Comparison of ENCODE assay signal across 8 cellular contexts in genomic region chr1:61056674-61057439, GRCh38. TPM values are rescaled to one million over a fixed set of nuclear protein-coding genes. Genes with fewer than 3 reads are reported as not detected.
A peak's percentile ranks its signal among the peaks of the same experiment; 100 is the strongest.
DNase-seq lines count a peak whose midpoint lies in the region; ATAC-seq and TF ChIP-seq lines count a peak whose summit lies in the region.

No MANE protein-coding gene starts in this region.

- peak overlapping the region; percentile 29 to 78 for H3K4me3 ChIP-seq in neuronal stem cell (ENCODE audit: low read length in 2 of 2)

- DNase-seq in NCI-H2196 (lab: John Stamatoyannopoulos, UW; ENCODE audit: unreplicated experiment) (peak; percentile 67), NCI-H2196 treated with DMSO at 0.1 percent for 48 hours (lab: John Stamatoyannopoulos, UW; ENCODE audit: unreplicated experiment) (no peak), NCI-H774 (lab: John Stamatoyannopoulos, UW) (peak; percentile 41), glutamatergic neuron (peak; percentile 40), neuronal stem cell (ENCODE audit: low spot score) (no peak), GM19240 (ENCODE audit: insufficient read length, low spot score) (no peak)

- H3K4me1 Mint-ChIP-seq in activated naive CD8-positive, alpha-beta T cell (ENCODE audit: low read depth), result peaks cover 27% of the 10 kb centered on the region
- peaks cover 9% of the 10 kb centered on the region for H3K4me1 Mint-ChIP-seq in glutamatergic neuron (ENCODE audit: low read depth, unreplicated experiment)

- peak overlapping the region; percentile 70 for H2AFZ ChIP-seq in neuronal stem cell (ENCODE audit: low read length)

- H3K4me1 ChIP-seq in neuronal stem cell (ENCODE audit: control insufficient read depth in 2 of 2, insufficient read depth in 1 of 2, low read depth in 1 of 2, low read length in 2 of 2), result peaks cover 0 to 1% of the 10 kb centered on the region in 2 donors

- ATAC-seq in HG03520 (IDR thresholded peaks at IDR 0.05; ENCODE audit: unreplicated experiment), result no peak

- H3K79me1 ChIP-seq in neuronal stem cell (ENCODE audit: low read depth, low read length), result no peaks in the 10 kb centered on the region

- no peak overlapping the region for H3K9ac ChIP-seq in neuronal stem cell (ENCODE audit: low read depth, low read length, poor library complexity)

- TF ChIP-seq CTCF in glutamatergic neuron (IDR thresholded peaks at IDR 0.05; ENCODE audit: partially characterized antibody, unreplicated experiment), result no peak

- peak overlapping the region; percentile 60 for H3K23ac ChIP-seq in neuronal stem cell (ENCODE audit: low read depth, low read length, poor library complexity)

- no peak overlapping the region for H2BK5ac ChIP-seq in neuronal stem cell (ENCODE audit: low read length)

- H4K8ac ChIP-seq in neuronal stem cell (ENCODE audit: low read depth, low read length), result no peak overlapping the region

- no peaks in the 10 kb centered on the region for H3K9me3 ChIP-seq in neuronal stem cell (replicated peaks in 1 of 2; ENCODE audit: control insufficient read depth in 2 of 2, insufficient read depth in 1 of 2, low read depth in 1 of 2, low read length in 2 of 2)

- H3K36me3 ChIP-seq in neuronal stem cell (replicated peaks in 1 of 2; ENCODE audit: control insufficient read depth in 2 of 2, insufficient read depth in 2 of 2, low read length in 2 of 2), result no peaks in the 10 kb centered on the region

- no peaks in the 10 kb centered on the region for H3K9me3 Mint-ChIP-seq in activated naive CD8-positive, alpha-beta T cell (ENCODE audit: low read depth)
- H3K9me3 Mint-ChIP-seq in glutamatergic neuron (ENCODE audit: unreplicated experiment), result peaks cover 1% of the 10 kb centered on the region

- no peak overlapping the region for H4K91ac ChIP-seq in neuronal stem cell (ENCODE audit: low read depth, low read length, poor library complexity)

- no peak overlapping the region for H3K14ac ChIP-seq in neuronal stem cell (ENCODE audit: low read length)

- no peak overlapping the region for H2BK120ac ChIP-seq in neuronal stem cell (ENCODE audit: low read depth, low read length)

- no peak overlapping the region for H3K27ac ChIP-seq in neuronal stem cell (replicated peaks; ENCODE audit: low read length)

- no peak overlapping the region for H2BK12ac ChIP-seq in neuronal stem cell (ENCODE audit: low read length)

- H2AK5ac ChIP-seq in neuronal stem cell (ENCODE audit: low read depth, low read length), result no peak overlapping the region

- H3K27ac Mint-ChIP-seq in activated naive CD8-positive, alpha-beta T cell, result no peak overlapping the region
- H3K27ac Mint-ChIP-seq in glutamatergic neuron (ENCODE audit: unreplicated experiment), result no peak overlapping the region

- WGBS in neuronal stem cell (ENCODE audit: extremely low coverage in 2 of 2, insufficient read length in 2 of 2, insufficient replicate concordance in 1 of 2), 2 donors, result no CpG with 5 or more reads among the region's 49 CpGs

- no peak overlapping the region for H3K4ac ChIP-seq in neuronal stem cell (ENCODE audit: low read length)

- H2BK15ac ChIP-seq in neuronal stem cell (ENCODE audit: low read length), result no peak overlapping the region

- no peak overlapping the region for H3K18ac ChIP-seq in neuronal stem cell (ENCODE audit: low read length)

- H3K4me3 Mint-ChIP-seq in activated naive CD8-positive, alpha-beta T cell, result peak overlapping the region; percentile 89
- peak overlapping the region; percentile 93 for H3K4me3 Mint-ChIP-seq in glutamatergic neuron (ENCODE audit: unreplicated experiment)

- peak overlapping the region; percentile 85 for H3K4me2 ChIP-seq in neuronal stem cell (ENCODE audit: insufficient read depth, low read length, poor library complexity, severe bottlenecking)

- H3K36me3 Mint-ChIP-seq in activated naive CD8-positive, alpha-beta T cell, result no peaks in the 10 kb centered on the region
- H3K36me3 Mint-ChIP-seq in glutamatergic neuron (ENCODE audit: unreplicated experiment), result no peaks in the 10 kb centered on the region

- peaks cover 25 to 71% (median 59%) of the 10 kb centered on the region in 3 experiments for H3K27me3 ChIP-seq in neuronal stem cell (ENCODE audit: control insufficient read depth in 3 of 3, insufficient read depth in 3 of 3, low read depth in 1 of 3, low read length in 3 of 3)

- peaks cover 29% of the 10 kb centered on the region for H3K27me3 Mint-ChIP-seq in activated naive CD8-positive, alpha-beta T cell
- peaks cover 21% of the 10 kb centered on the region for H3K27me3 Mint-ChIP-seq in glutamatergic neuron (ENCODE audit: unreplicated experiment)

RNA-seq across cellular contexts. Expression of gene NFIA, which starts 25.5 kb away (rescaled TPM):
- 16.4 TPM for total RNA-seq in glutamatergic neuron (ENCODE audit: unreplicated experiment)
- 0.24 TPM for polyA plus RNA-seq in neuronal stem cell (2013, experiment 1 of 2)
- 0.30 TPM for polyA plus RNA-seq in neuronal stem cell (2013, experiment 2 of 2)

Comparison
In these comparisons a context has a peak if more than half of its experiments do, and no peak if none do; other contexts are left out.
1. DNase-seq: peak in NCI-H2196 (single experiment), NCI-H774 (single experiment) and glutamatergic neuron (single experiment); none in NCI-H2196 treated with DMSO at 0.1 percent for 48 hours (single experiment), neuronal stem cell (single experiment) and GM19240 (single experiment).